Comparison of ENCODE assay signal across 18 cellular contexts in genomic region chr14:67729072-67729561, GRCh38. TPM values are rescaled to one million over a fixed set of nuclear protein-coding genes. Genes with fewer than 3 reads are reported as not detected.
DNase-seq lines count a peak whose midpoint lies in the region; ATAC-seq and FAIRE-seq lines count a peak whose summit lies in the region.
"Had no signal": no experiment of that assay in that cellular context is flagged by ENCODE, and none has a peak within 500 bp of the region (broad histone marks: within the 10 kb centered on the region; RNA-seq: fewer than 3 reads in every experiment).

No MANE protein-coding gene starts in this region.

- 18 to 45% (median 35%) methylated on average over 12 to 15 of the region's 15 CpGs for WGBS in small intestine, 3 donors

- no peaks in the 10 kb centered on the region; the same call in 1 of the 2 replicates for H3K9me3 ChIP-seq in HUES6 (ENCODE audit: control insufficient read depth, insufficient read depth, low read depth, low read length)
- H3K9me3 ChIP-seq in small intestine (ENCODE audit: control insufficient read depth, low read depth), result no peaks in the 10 kb centered on the region

- FAIRE-seq in small intestine (lab: Jason Lieb, UNC), result no peak
- FAIRE-seq: colon, GM12892, GM19239 had no signal

- DNase-seq in ecto neural progenitor cell (ENCODE audit: low spot score), result peak; percentile 63
- peak; percentile 46 for DNase-seq in left kidney (ENCODE audit: low read depth, low spot score)
- DNase-seq in small intestine, result peak; percentile 82
- no peak for DNase-seq in effector CD4-positive, alpha-beta T cell
- no peak for DNase-seq in DMS153 treated with DMSO at 0.1 percent for 48 hours (lab: John Stamatoyannopoulos, UW; ENCODE audit: unreplicated experiment)
- DNase-seq: activated CD8-positive, alpha-beta memory T cell treated with anti-CD3 and anti-CD28 coated beads, Interleukin-2, amount 50 U/mL, for 4 hours; activated naive CD8-positive, alpha-beta T cell treated with anti-CD3 and anti-CD28 coated beads, Interleukin-2, amount 10 ng/mL, durations not matched to agents 7 days and 5 days; DND-41; mammary epithelial cell; NCI-H1417 treated with DMSO at 0.1 percent for 48 hours; NK-92 treated with Interleukin-12 subunit alpha and Interleukin-12 subunit beta, amount 100 ng/mL, for 24 hours; WERI-Rb-1 had no signal

- peak overlapping the region; percentile 40 for H3K9ac ChIP-seq in HUES6 (ENCODE audit: low read length)

- peaks cover 20% of the 10 kb centered on the region for H3K4me1 ChIP-seq in HUES6 (ENCODE audit: control insufficient read depth, insufficient read depth, low read length)
- no peaks in the 10 kb centered on the region for H3K4me1 ChIP-seq in small intestine (ENCODE audit: control insufficient read depth in 2 of 2, insufficient read depth in 1 of 2, low read depth in 1 of 2, low read length in 1 of 2)

- H3K4me3 ChIP-seq in HUES6 (ENCODE audit: low read depth, low read length) (peak overlapping the region; percentile 11), small intestine (ENCODE audit: low read depth in 1 of 2, low read length in 2 of 2) (no peak overlapping the region)

- H3K27me3 ChIP-seq in HUES6 (ENCODE audit: control insufficient read depth, insufficient read depth, low read length), result peaks cover 3% of the 10 kb centered on the region; the same call in 1 of the 2 replicates
- H3K27me3 ChIP-seq in small intestine (ENCODE audit: control insufficient read depth in 2 of 2, insufficient read depth in 2 of 2, low read length in 2 of 2), result no peaks in the 10 kb centered on the region

- ATAC-seq in GM18867 (IDR thresholded peaks at IDR 0.05; ENCODE audit: unreplicated experiment) (no peak), GM21723 (IDR thresholded peaks at IDR 0.05; ENCODE audit: unreplicated experiment) (no peak)

- H3K27ac ChIP-seq in HUES6 (ENCODE audit: low read depth, low read length) (0 out of 2 replicates have a peak overlapping the region, but pooled peaks have one; percentile 19), small intestine (ENCODE audit: low read depth in 1 of 2, low read length in 1 of 2) (peak overlapping the region in 1 of 2 donors; percentile 74)
- H3K27ac ChIP-seq: WERI-Rb-1 had no signal

- H3K36me3 ChIP-seq in HUES6 (ENCODE audit: control insufficient read depth, insufficient read depth, low read length) (no peaks in the 10 kb centered on the region), small intestine (ENCODE audit: control insufficient read depth in 2 of 2, insufficient read depth in 2 of 2, low read length in 2 of 2) (no peaks in the 10 kb centered on the region)
- H3K36me3 ChIP-seq: WERI-Rb-1 had no signal

RNA-seq across cellular contexts. Expression of gene RDH12, which starts 27.4 kb away (rescaled TPM):
- 1 to 10 TPM in 1 of 3 donors, not detected in 2; 1.4 TPM for polyA plus RNA-seq in small intestine

RNA-seq across cellular contexts. Expression of gene RDH11, which starts 33.6 kb away (rescaled TPM):
- 10 to 100 TPM in 1 of 3 donors, 1 to 10 TPM in 2; 5.9 to 63.8 (median 9.4) TPM for polyA plus RNA-seq in small intestine

RNA-seq across cellular contexts. Expression of gene VTI1B, which starts 54.7 kb away (rescaled TPM):
- polyA plus RNA-seq in small intestine, result 10 to 100 TPM; 58.4 to 94.6 (median 80.8) TPM

Comparison
In these comparisons a context has a peak if more than half of its experiments do, and no peak if none do; other contexts are left out.
1. DNase-seq: peak in ecto neural progenitor cell (single experiment), left kidney (single experiment) and small intestine (single experiment); none in effector CD4-positive, alpha-beta T cell (single experiment) and DMS153 treated with DMSO at 0.1 percent for 48 hours (single experiment).